In genomic region chr10:48655426-48656240, GRCh38 we compare ENCODE assay signal across 8 cellular contexts. TPM values are rescaled to one million over a fixed set of nuclear protein-coding genes. Genes with fewer than 3 reads are reported as not detected.
DNase-seq lines count a peak whose midpoint lies in the region; ATAC-seq, FAIRE-seq and TF ChIP-seq lines count a peak whose summit lies in the region.

No MANE protein-coding gene starts in this region.

- H3K4me3 Mint-ChIP-seq in WTC11 (peak overlapping the region; percentile 35), glutamatergic neuron (ENCODE audit: unreplicated experiment) (peak overlapping the region; percentile 55)

- DNase-seq in A549 (ENCODE audit: low read depth in 1 of 2, low spot score in 1 of 2), result peak; percentile 33 to 62
- DNase-seq in WTC11 (ENCODE audit: low spot score), result no peak
- DNase-seq in glutamatergic neuron, result peak; percentile 44
- DNase-seq in occipital lobe (lab: John Stamatoyannopoulos, UW), result peak; percentile 54
- no peak for DNase-seq in COLO829 (ENCODE audit: low spot score)
- DNase-seq in Kasumi-1 (lab: John Stamatoyannopoulos, UW), result no peak

- TF ChIP-seq POLR2A in A549 (IDR thresholded peaks at IDR 0.05; ENCODE audit: low read length), result 0 out of 2 replicates have a peak, but pooled peaks have one; percentile 9

- ATAC-seq in A549, result peak; percentile 72 to 80
- ATAC-seq in GM18498 (IDR thresholded peaks at IDR 0.05; ENCODE audit: unreplicated experiment), result peak; percentile 17
- ATAC-seq in HG03175 (IDR thresholded peaks at IDR 0.05; ENCODE audit: unreplicated experiment), result peak; percentile 21
- ATAC-seq in WTC11, result peak; percentile 54

- no peak for TF ChIP-seq RAD21 in A549 (conservative IDR thresholded peaks at IDR 0.05 in 1 of 2, IDR thresholded peaks at IDR 0.05 in 1 of 2)

- peak overlapping the region; percentile 74 to 88 for H3K27ac ChIP-seq in A549

- H3K36me3 Mint-ChIP-seq in WTC11, result no peaks in the 10 kb centered on the region
- H3K36me3 Mint-ChIP-seq in glutamatergic neuron (ENCODE audit: unreplicated experiment), result no peaks in the 10 kb centered on the region

- WGBS in A549 (ENCODE audit: missing lambda C conversion rate), result 0% methylated on average over 7 of the region's 55 CpGs

- H3K27ac Mint-ChIP-seq in WTC11 (no peak overlapping the region), glutamatergic neuron (ENCODE audit: unreplicated experiment) (no peak overlapping the region)

- no peak for TF ChIP-seq EP300 in A549 (IDR thresholded peaks at IDR 0.05)

- POLR2A ChIA-PET in A549 (lab: Yijun Ruan, JAX), result interaction anchor here (1.1 to 1.6 kb wide), 4 partner anchors 48 to 883 kb away, joined by 3 to 4 read pairs (median 4); partner anchors contain the start of gene ERCC6
- POLR2A ChIA-PET in WTC11 (lab: Charles Lee), result interaction anchor here (0.6 kb wide), 2 partner anchors 48 to 131 kb away, joined by 3 to 4 read pairs; no protein-coding TSS in a partner anchor

- FAIRE-seq in A549 (lab: Jason Lieb, UNC), result no peak

- H3K4me3 ChIP-seq in A549, result peak overlapping the region; percentile 56

- H3K9me3 ChIP-seq in A549, result no peaks in the 10 kb centered on the region

- H3K9me3 Mint-ChIP-seq in WTC11, result no peaks in the 10 kb centered on the region
- peaks cover 8% of the 10 kb centered on the region for H3K9me3 Mint-ChIP-seq in glutamatergic neuron (ENCODE audit: unreplicated experiment)

- H3K27me3 Mint-ChIP-seq in WTC11 (ENCODE audit: low read depth) (peaks cover 30% of the 10 kb centered on the region), glutamatergic neuron (ENCODE audit: unreplicated experiment) (peaks cover 2% of the 10 kb centered on the region)

- CTCF ChIA-PET in A549 (lab: Yijun Ruan, JAX) (interaction anchor here (0.6 to 10.4 kb wide), 117 partner anchors 8 to 902 kb away, joined by 3 to 315 read pairs (median 4); partner anchors contain the start of genes ARHGAP22, ERCC6 and TMEM273), WTC11 (lab: Charles Lee) (interaction anchor here (0.5 to 5.9 kb wide), 87 partner anchors 8 to 1257 kb away, joined by 3 to 268 read pairs (median 4); partner anchors contain the start of genes ARHGAP22 and VSTM4)

- peak overlapping the region; percentile 99 for H3K4me2 ChIP-seq in A549

- H3K4me1 Mint-ChIP-seq in WTC11 (peaks cover 12% of the 10 kb centered on the region), glutamatergic neuron (ENCODE audit: low read depth, unreplicated experiment) (peaks cover 16% of the 10 kb centered on the region)

- H3K4me1 ChIP-seq in A549, result 0 out of 3 replicates have a peak, but pooled peaks cover 3% of the 10 kb centered on the region

- TF ChIP-seq CTCF in A549 (IDR thresholded peaks at IDR 0.05), result no peak
- TF ChIP-seq CTCF in WTC11 (IDR thresholded peaks at IDR 0.05), result no peak
- TF ChIP-seq CTCF in glutamatergic neuron (IDR thresholded peaks at IDR 0.05; ENCODE audit: partially characterized antibody, unreplicated experiment), result no peak

TF ChIP-seq in A549, 52 proteins besides CTCF, POLR2A, EP300 and RAD21 (continues in another document):
- no peak for TF ChIP-seq NPAS2 (CRISPR knock-in tag; IDR thresholded peaks at IDR 0.05; ENCODE audit: borderline replicate concordance)
- peak; percentile 76 for TF ChIP-seq MAX (IDR thresholded peaks at IDR 0.05)
- TF ChIP-seq CBX2 (IDR thresholded peaks at IDR 0.05; ENCODE audit: borderline replicate concordance, low read depth), result no peak
- TF ChIP-seq EHF (CRISPR knock-in tag; IDR thresholded peaks at IDR 0.05), result no peak
- peak; percentile 13 to 61; a peak in 2 of 5 replicates for TF ChIP-seq JUN (IDR thresholded peaks at IDR 0.05)
- no peak for TF ChIP-seq SMC3 (IDR thresholded peaks at IDR 0.05)
- TF ChIP-seq BCL3 (IDR thresholded peaks at IDR 0.05), result no peak
- no peak for TF ChIP-seq CEBPB (IDR thresholded peaks at IDR 0.05)
- no peak for TF ChIP-seq JUNB (IDR thresholded peaks at IDR 0.05)
- TF ChIP-seq EHMT2 (IDR thresholded peaks at IDR 0.05; ENCODE audit: low read depth), result no peak
- no peak for TF ChIP-seq TFCP2L1 (CRISPR knock-in tag; IDR thresholded peaks at IDR 0.05)
- no peak for TF ChIP-seq FOSL2 (IDR thresholded peaks at IDR 0.05)
- peak; percentile 56 for TF ChIP-seq FOSL2 (CRISPR knock-in tag; IDR thresholded peaks at IDR 0.05)
- no peak for TF ChIP-seq ESRRA (IDR thresholded peaks at IDR 0.05; ENCODE audit: borderline replicate concordance, low read length)
- TF ChIP-seq HOXB5 (CRISPR knock-in tag; IDR thresholded peaks at IDR 0.05), result no peak
- TF ChIP-seq RFX5 (IDR thresholded peaks at IDR 0.05), result no peak
- TF ChIP-seq CHD2 (IDR thresholded peaks at IDR 0.05; ENCODE audit: low read length, partially characterized antibody), result no peak
- TF ChIP-seq MAFK (IDR thresholded peaks at IDR 0.05; ENCODE audit: partially characterized antibody), result peak; percentile 33
- TF ChIP-seq NR3C1 (IDR thresholded peaks at IDR 0.05), result no peak

TF ChIP-seq in WTC11, 78 proteins besides CTCF, POLR2A, EP300 and RAD21:
- TF ChIP-seq HMGXB4 (CRISPR knock-in tag; IDR thresholded peaks at IDR 0.05), result peak; percentile 83; the same call in 1 of the 2 replicates
- TF ChIP-seq STAT6 (CRISPR knock-in tag; conservative IDR thresholded peaks at IDR 0.05; ENCODE audit: low read depth), result no peak

RNA-seq across cellular contexts. Expression of gene WDFY4, which starts 29.0 kb away (rescaled TPM):
- polyA plus RNA-seq in A549 (2011; rRNA removed) (not detected in 2 replicates), A549 (2017; fragmentation: RNase III; extraction: RNeasy Plus Mini Kit Qiagen cat#74134 plus additional on column Dnase treatment) (not detected in 3 replicates)
- 0.04 TPM in 1 of 2 replicates, not detected in the other for polyA plus RNA-seq in A549 (2012; cell fraction: cytosol; rRNA removed)
- 0.04 TPM in 1 of 2 replicates, not detected in the other for polyA plus RNA-seq in A549 (2012; cell fraction: nucleus; rRNA removed)
- not detected in 2 replicates for polyA minus RNA-seq in A549 (2011; rRNA and poly(A)+ RNA removed)
- total RNA-seq in WTC11 (2021) (0.13 to 0.25 TPM (median 0.21 TPM) in 3 replicates), glutamatergic neuron (ENCODE audit: unreplicated experiment) (not detected), occipital lobe (0.94 TPM)

RNA-seq across cellular contexts. Expression of gene ARHGAP22, which starts 50.8 kb away (rescaled TPM):
- polyA plus RNA-seq in A549 (2011; rRNA removed), result 1.7 and 1.9 TPM in 2 replicates
- 3.0 and 4.2 TPM in 2 replicates for polyA plus RNA-seq in A549 (2012; cell fraction: cytosol; rRNA removed)
- 9.0 and 12.8 TPM in 2 replicates for polyA plus RNA-seq in A549 (2012; cell fraction: nucleus; rRNA removed)
- 3.0 to 3.7 TPM (median 3.2 TPM) in 3 replicates for polyA plus RNA-seq in A549 (2017; fragmentation: RNase III; extraction: RNeasy Plus Mini Kit Qiagen cat#74134 plus additional on column Dnase treatment)
- polyA minus RNA-seq in A549 (2011; rRNA and poly(A)+ RNA removed), result 2.7 and 3.8 TPM in 2 replicates
- total RNA-seq in WTC11 (2021), result 8.2 to 8.6 TPM (median 8.3 TPM) in 3 replicates
- total RNA-seq in glutamatergic neuron (ENCODE audit: unreplicated experiment), result 10.0 TPM
- 2.2 TPM for total RNA-seq in occipital lobe

Comparison
In these comparisons a context has a peak if more than half of its experiments do, and no peak if none do; other contexts are left out.
1. ATAC-seq: peak in every context shown above with its lines; median percentile 76 in A549; 54 in WTC11; 21 in HG03175; 17 in GM18498.
2. DNase-seq: peak in A549 (2 of 2), glutamatergic neuron (single experiment) and occipital lobe (single experiment); none in WTC11 (single experiment), COLO829 (single experiment) and Kasumi-1 (0 of 2).
3. Of the 8 proteins assayed by ChIP-seq in both WTC11 and A549: peak only in WTC11: HMGXB4; only in A549: JUN and MAX; in both: none; in neither: 5.